11 cellular contexts compared by ENCODE assay signal in the genomic region with DNA sequence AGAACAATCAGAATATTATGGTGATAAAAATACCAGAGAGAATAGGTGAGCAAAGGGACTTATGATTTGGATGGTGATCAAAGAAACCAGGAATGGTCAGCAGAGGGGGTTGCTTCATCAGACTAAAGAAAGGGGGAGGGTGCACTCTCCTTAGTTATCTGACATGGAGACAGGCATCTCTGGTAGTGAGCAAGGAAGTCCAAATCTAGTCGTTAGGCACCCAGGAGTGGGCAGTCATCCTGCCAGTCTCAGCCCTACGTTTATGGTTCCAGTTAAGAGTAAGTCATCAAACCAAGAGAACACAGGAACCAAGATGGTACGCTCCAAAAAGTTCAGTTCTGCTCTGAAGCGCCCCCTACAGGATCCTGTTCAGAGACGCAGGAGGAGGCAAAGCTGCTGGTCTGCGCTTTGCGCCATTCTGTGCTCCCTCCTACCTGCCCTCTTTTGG. TPM values are rescaled to one million over a fixed set of nuclear protein-coding genes. Genes with fewer than 3 reads are reported as not detected.
DNase-seq lines count a peak whose midpoint lies in the region; ATAC-seq and TF ChIP-seq lines count a peak whose summit lies in the region.
"Had no signal": no experiment of that assay in that cellular context is flagged by ENCODE, and none has a peak within 500 bp of the region (broad histone marks: within the 10 kb centered on the region; RNA-seq: fewer than 3 reads in every experiment).

No MANE protein-coding gene starts in this region.

- TF ChIP-seq CTCF in MM.1S (IDR thresholded peaks at IDR 0.05; ENCODE audit: low read length) (peak; percentile 31), epithelial cell of proximal tubule (conservative IDR thresholded peaks at IDR 0.05; ENCODE audit: low read depth, low read length) (peak; percentile 44), spleen (IDR thresholded peaks at IDR 0.05 in 8 of 11, conservative IDR thresholded peaks at IDR 0.05 in 3 of 11) (no peak), heart left ventricle (IDR thresholded peaks at IDR 0.05) (peak in 5 of 12 donors; percentile 6 to 16 (median 11))

- no peaks in the 10 kb centered on the region for H3K4me1 ChIP-seq in MM.1S (ENCODE audit: low read length)
- H3K4me1 ChIP-seq in spleen, result peaks cover 0 to 12% (median 10%) of the 10 kb centered on the region in 6 donors
- peaks cover 0 to 13% (median 5%) of the 10 kb centered on the region in 12 donors for H3K4me1 ChIP-seq in heart left ventricle

- POLR2A ChIA-PET in HEK293T (lab: Yijun Ruan, JAX), result no interaction called here

- H3K4me3 ChIP-seq in MM.1S (ENCODE audit: low read length) (no peak overlapping the region), epithelial cell of proximal tubule (ENCODE audit: low read depth, low read length) (no peak overlapping the region), spleen (no peak overlapping the region), heart left ventricle (no peak overlapping the region)
- H3K4me3 ChIP-seq: gastrocnemius medialis had no signal

- TF ChIP-seq POLR2A in spleen (IDR thresholded peaks at IDR 0.05), result no peak
- no peak for TF ChIP-seq POLR2A in heart left ventricle (IDR thresholded peaks at IDR 0.05)

- ATAC-seq in left colon (no peak), heart left ventricle (no peak)
- ATAC-seq: gastrocnemius medialis had no signal

- H4K20me1 ChIP-seq in MM.1S (ENCODE audit: insufficient read depth, low read length), result no peaks in the 10 kb centered on the region

- no peak overlapping the region for H3K9ac ChIP-seq in MM.1S (ENCODE audit: low read length)

- H3K27ac ChIP-seq in MM.1S (ENCODE audit: low read length), result no peak overlapping the region
- H3K27ac ChIP-seq in spleen, result no peak overlapping the region
- H3K27ac ChIP-seq in heart left ventricle, result no peak overlapping the region
- H3K27ac ChIP-seq: gastrocnemius medialis, neutrophil had no signal

- H3K9me3 ChIP-seq in MM.1S (replicated peaks; ENCODE audit: insufficient read depth, low read length) (no peaks in the 10 kb centered on the region), spleen (peaks cover 0 to 17% (median 9%) of the 10 kb centered on the region in 8 donors), heart left ventricle (peaks cover 0 to 15% (median 8%) of the 10 kb centered on the region in 12 donors)
- H3K9me3 ChIP-seq: gastrocnemius medialis, neutrophil had no signal

- H3K4me2 ChIP-seq in MM.1S (ENCODE audit: low read depth, low read length), result no peak overlapping the region

- no peak overlapping the region for H2AFZ ChIP-seq in MM.1S (ENCODE audit: low read length)

- no peaks in the 10 kb centered on the region for H3K79me2 ChIP-seq in MM.1S (ENCODE audit: low read length)

- intact Hi-C loops in spleen (cut with DNase I; ENCODE audit: low total_unique reads) (no loop called here), left colon (cut with DNase I, micrococcal nuclease) (no loop called here), heart left ventricle (cut with DNase I) (no loop called here)

- DNase-seq in 8988T, result peak; percentile 11
- peak; percentile 4 for DNase-seq in EH (ENCODE audit: low read depth)
- DNase-seq in MM.1S, result no peak
- no peak for DNase-seq in epithelial cell of proximal tubule (ENCODE audit: low read depth)
- no peak for DNase-seq in HEK293T (ENCODE audit: extremely low spot score)
- DNase-seq in spleen, result no peak
- DNase-seq in left colon, result no peak
- DNase-seq in heart left ventricle, result no peak
- DNase-seq: activated naive CD4-positive, alpha-beta T cell treated with anti-CD3 and anti-CD28 coated beads, Interleukin-2, amount 50 U/mL, for 16 hours; gastrocnemius medialis had no signal

- H3K9me2 ChIP-seq in MM.1S (replicated peaks; ENCODE audit: insufficient read depth, low read length), result no peaks in the 10 kb centered on the region

- H3K27me3 ChIP-seq in MM.1S (replicated peaks; ENCODE audit: insufficient read depth, low read length) (no peaks in the 10 kb centered on the region), spleen (replicated peaks in 1 of 7) (peaks cover 0 to 57% (median 35%) of the 10 kb centered on the region in 7 donors), heart left ventricle (peaks cover 0 to 26% (median 0%) of the 10 kb centered on the region in 9 donors)

- CTCF ChIA-PET in HEK293T (lab: Yijun Ruan, JAX), result no interaction called here

- WGBS in spleen, 5 donors, result 37 to 42% (median 39%) methylated on average over 7 of the region's 7 CpGs
- WGBS in heart left ventricle, 4 donors, result 21 to 30% (median 27%) methylated on average over 7 of the region's 7 CpGs

- H3F3A ChIP-seq in MM.1S (ENCODE audit: insufficient read depth, low read length), result no peaks in the 10 kb centered on the region

- H3K36me3 ChIP-seq in MM.1S (replicated peaks; ENCODE audit: insufficient read depth, low read length), result no peaks in the 10 kb centered on the region
- H3K36me3 ChIP-seq in spleen, result no peaks in the 10 kb centered on the region
- no peaks in the 10 kb centered on the region for H3K36me3 ChIP-seq in heart left ventricle
- H3K36me3 ChIP-seq: gastrocnemius medialis, neutrophil had no signal

TF ChIP-seq in HEK293T, 16 proteins besides CTCF, POLR2A, EP300 and RAD21:
- TF ChIP-seq SUZ12 (IDR thresholded peaks at IDR 0.05), result no peak
- TF ChIP-seq ARNT (IDR thresholded peaks at IDR 0.05), result no peak
- no peak for TF ChIP-seq HDGF (IDR thresholded peaks at IDR 0.05; ENCODE audit: borderline replicate concordance)
- no peak for TF ChIP-seq ELF4 (IDR thresholded peaks at IDR 0.05)
- TF ChIP-seq FOXK2 (IDR thresholded peaks at IDR 0.05), result no peak
- no peak for TF ChIP-seq CTBP1 (IDR thresholded peaks at IDR 0.05; ENCODE audit: borderline replicate concordance)
- no peak for TF ChIP-seq L3MBTL2 (conservative IDR thresholded peaks at IDR 0.05)
- TF ChIP-seq FOXA1 (IDR thresholded peaks at IDR 0.05), result no peak
- TF ChIP-seq, protein P1, sequence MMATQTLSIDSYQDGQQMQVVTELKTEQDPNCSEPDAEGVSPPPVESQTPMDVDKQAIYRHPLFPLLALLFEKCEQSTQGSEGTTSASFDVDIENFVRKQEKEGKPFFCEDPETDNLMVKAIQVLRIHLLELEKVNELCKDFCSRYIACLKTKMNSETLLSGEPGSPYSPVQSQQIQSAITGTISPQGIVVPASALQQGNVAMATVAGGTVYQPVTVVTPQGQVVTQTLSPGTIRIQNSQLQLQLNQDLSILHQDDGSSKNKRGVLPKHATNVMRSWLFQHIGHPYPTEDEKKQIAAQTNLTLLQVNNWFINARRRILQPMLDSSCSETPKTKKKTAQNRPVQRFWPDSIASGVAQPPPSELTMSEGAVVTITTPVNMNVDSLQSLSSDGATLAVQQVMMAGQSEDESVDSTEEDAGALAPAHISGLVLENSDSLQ (IDR thresholded peaks at IDR 0.05), result no peak
- no peak for TF ChIP-seq LEF1 (IDR thresholded peaks at IDR 0.05; ENCODE audit: borderline replicate concordance)
- no peak for TF ChIP-seq BHLHE40 (IDR thresholded peaks at IDR 0.05; ENCODE audit: borderline replicate concordance)
- TF ChIP-seq SP1 (IDR thresholded peaks at IDR 0.05), result no peak
- TF ChIP-seq FOXM1 (IDR thresholded peaks at IDR 0.05; ENCODE audit: borderline replicate concordance), result no peak
- TF ChIP-seq ZNF384 (IDR thresholded peaks at IDR 0.05), result no peak
- no peak for TF ChIP-seq NFRKB (IDR thresholded peaks at IDR 0.05)
- no peak for TF ChIP-seq TARDBP (IDR thresholded peaks at IDR 0.05)

RNA-seq across cellular contexts. Expression of a gene that starts 28.6 kb away (rescaled TPM):
- 117 and 173 TPM in 2 replicates for total RNA-seq in epithelial cell of proximal tubule
- 10 to 100 TPM; 22.7 to 37.1 (median 27.5) TPM for total RNA-seq in spleen
- polyA plus RNA-seq in spleen, result 10 to 100 TPM; 31.4 to 49.7 (median 48.6) TPM
- 10 to 100 TPM; 30.4 to 32.4 TPM for total RNA-seq in left colon
- 10 to 100 TPM; 22.8 to 62.1 (median 27.2) TPM for total RNA-seq in heart left ventricle
- polyA plus RNA-seq in heart left ventricle, result 100 to 1,000 TPM in 1 of 2 donors, 10 to 100 TPM in 1; 32.9 to 166 TPM

RNA-seq across cellular contexts. Expression of a gene that starts 28.7 kb away (rescaled TPM):
- 0.07 and 0.46 TPM in 2 replicates for total RNA-seq in epithelial cell of proximal tubule
- not detected for total RNA-seq in spleen
- under 1 TPM; 0.03 to 0.07 (median 0.05) TPM for polyA plus RNA-seq in spleen
- total RNA-seq in left colon, result not detected
- under 1 TPM in 4 of 9 donors, not detected in 5; 0.07 to 0.34 (median 0.16) TPM for total RNA-seq in heart left ventricle
- polyA plus RNA-seq in heart left ventricle, result under 1 TPM; 0.08 to 0.12 TPM

Comparison
In these comparisons a context has a peak if more than half of its experiments do, and no peak if none do; other contexts are left out.
1. DNase-seq: peak in 8988T (single experiment) and EH (single experiment); none in MM.1S (single experiment), epithelial cell of proximal tubule (single experiment), HEK293T (single experiment), spleen (single experiment), left colon (0 of 2) and heart left ventricle (0 of 5).
2. CTCF ChIP-seq: peak in MM.1S (single experiment) and epithelial cell of proximal tubule (single experiment); none in spleen (0 of 11).